In the genomic region with DNA sequence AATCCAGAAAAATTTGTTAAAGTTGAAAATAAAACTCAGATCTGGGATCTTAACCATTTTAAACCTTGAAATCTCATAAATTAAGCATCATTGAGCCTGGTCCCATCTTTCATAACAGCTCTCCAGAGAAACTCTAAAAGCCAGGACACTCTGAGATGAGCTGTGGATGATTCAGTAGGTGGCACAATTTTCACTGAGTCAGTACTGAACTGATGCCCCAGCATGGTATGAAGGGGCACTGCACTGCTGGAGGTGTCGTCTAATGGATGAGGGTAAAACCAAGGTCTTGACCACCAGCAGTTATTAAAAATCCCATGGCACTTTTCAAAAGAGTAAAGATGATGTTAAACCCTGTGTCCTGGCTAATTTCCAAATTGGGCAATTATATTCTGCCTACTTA, we compare ENCODE assay signal across 27 cellular contexts.
DNase-seq lines count a peak whose midpoint lies in the region; ATAC-seq and TF ChIP-seq lines count a peak whose summit lies in the region.
"Had no signal": no experiment of that assay in that cellular context is flagged by ENCODE, and none has a peak within 500 bp of the region (broad histone marks: within the 10 kb centered on the region; RNA-seq: fewer than 3 reads in every experiment).

No MANE protein-coding gene starts in this region.

- H3K36me3 ChIP-seq in HEK293 (ENCODE audit: control insufficient read depth in 2 of 2, insufficient read depth in 1 of 2, low read length in 2 of 2), result no peaks in the 10 kb centered on the region
- H3K36me3 ChIP-seq in mammary epithelial cell (ENCODE audit: insufficient read depth, low read length), result no peaks in the 10 kb centered on the region
- H3K36me3 ChIP-seq in osteoblast (ENCODE audit: insufficient read depth, low read length), result no peaks in the 10 kb centered on the region
- H3K36me3 ChIP-seq: pancreas, spleen had no signal

- H3K27me3 Mint-ChIP-seq in activated T-cell treated with anti-CD3 and anti-CD28 coated beads, Interleukin-2, amount 50 U/mL, for 4 hours (ENCODE audit: low read depth), result no peaks in the 10 kb centered on the region
- H3K27me3 Mint-ChIP-seq: activated CD4-positive, alpha-beta T cell treated with anti-CD3 and anti-CD28 coated beads, Interleukin-2, amount 10 ng/mL, durations not matched to agents 7 days and 5 days; activated CD8-positive, alpha-beta memory T cell treated with anti-CD3 and anti-CD28 coated beads, Interleukin-2, amount 10 ng/mL, durations not matched to agents 7 days and 5 days; brain; type B pancreatic cell had no signal

- no peak overlapping the region for H3K27ac ChIP-seq in HEK293 (ENCODE audit: extremely low read depth, low read depth, low read length)
- no peak overlapping the region for H3K27ac ChIP-seq in mammary epithelial cell (ENCODE audit: insufficient read depth, low read depth, low read length)
- no peak overlapping the region for H3K27ac ChIP-seq in osteoblast (ENCODE audit: low read depth, low read length)
- H3K27ac ChIP-seq: pancreas, spleen had no signal

- CTCF ChIA-PET in HEK293 (lab: Yijun Ruan, JAX), result no interaction called here
- CTCF ChIA-PET in mammary epithelial cell (lab: Charles Lee; ENCODE audit: low non-redundant PET), result no interaction called here

- H3K9me3 ChIP-seq in HEK293 (ENCODE audit: control insufficient read depth, insufficient read depth, low read depth, low read length) (no peaks in the 10 kb centered on the region), mammary epithelial cell (replicated peaks; ENCODE audit: insufficient read depth, low read length) (no peaks in the 10 kb centered on the region), osteoblast (ENCODE audit: low read depth, low read length) (no peaks in the 10 kb centered on the region)
- H3K9me3 ChIP-seq: Caco-2, pancreas, spleen had no signal

- H4K20me1 ChIP-seq in mammary epithelial cell (ENCODE audit: insufficient read depth, low read length), result no peaks in the 10 kb centered on the region
- H4K20me1 ChIP-seq in osteoblast (ENCODE audit: insufficient read depth, low read length), result no peaks in the 10 kb centered on the region

- H3K36me3 Mint-ChIP-seq in activated T-cell treated with anti-CD3 and anti-CD28 coated beads, Interleukin-2, amount 50 U/mL, for 4 hours (ENCODE audit: insufficient read depth), result no peaks in the 10 kb centered on the region
- H3K36me3 Mint-ChIP-seq: activated CD8-positive, alpha-beta memory T cell treated with anti-CD3 and anti-CD28 coated beads, Interleukin-2, amount 10 ng/mL, durations not matched to agents 7 days and 5 days; brain; type B pancreatic cell had no signal

- DNase-seq in RKO (ENCODE audit: low spot score) (peak; percentile 11), mammary epithelial cell (peak; percentile 21), osteoblast (ENCODE audit: insufficient read length, low spot score, missing footprints) (no peak)
- DNase-seq in activated T-cell treated with anti-CD3 and anti-CD28 coated beads, Interleukin-2, amount 50 U/mL, for 4 hours, result no peak
- DNase-seq: activated CD4-positive, alpha-beta T cell treated with anti-CD3 and anti-CD28 coated beads, Interleukin-2, amount 10 ng/mL, durations not matched to agents 7 days and 5 days; activated CD8-positive, alpha-beta memory T cell treated with anti-CD3 and anti-CD28 coated beads, Interleukin-2, amount 10 ng/mL, durations not matched to agents 7 days and 5 days; activated naive CD4-positive, alpha-beta T cell treated with Interleukin-2 at 50 U/mL for 16 hours; activated T-cell treated with anti-CD3 and anti-CD28 coated beads, Interleukin-2, amount 50 U/mL, for 72 hours; C1 segment of cervical spinal cord; Caco-2; foreskin fibroblast; GOT3; left cardiac atrium; MM.1S; NCI-H1417; NCI-H2081; NCI-H345; NCI-H748 treated with DMSO at 0.1 percent for 48 hours; pancreas; right cardiac atrium; spleen; stimulated activated CD4-positive, alpha-beta T cell treated with anti-CD3 and anti-CD28 coated beads, Interleukin-2, amount 100 ng/mL, for 48 hours had no signal

- POLR2A ChIA-PET in HEK293 (lab: Yijun Ruan, JAX), result no interaction called here

- TF ChIP-seq CTCF in HEK293 (tag by site-specific recombination; IDR thresholded peaks at IDR 0.05) (0 out of 2 replicates have a peak, but pooled peaks have one; percentile 10), mammary epithelial cell (conservative IDR thresholded peaks at IDR 0.05 in 1 of 2, IDR thresholded peaks at IDR 0.05 in 1 of 2; ENCODE audit: extremely low read depth in 1 of 2, insufficient read depth in 1 of 2, low read depth in 1 of 2, low read length in 2 of 2) (peak; percentile 5 to 37), osteoblast (IDR thresholded peaks at IDR 0.05; ENCODE audit: extremely low read depth, low read depth, low read length) (peak; percentile 18)

- no peak overlapping the region for H2AFZ ChIP-seq in mammary epithelial cell (ENCODE audit: low read depth, low read length)
- no peak overlapping the region for H2AFZ ChIP-seq in osteoblast (ENCODE audit: low read length)

- peaks cover 3% of the 10 kb centered on the region for H3K9me3 Mint-ChIP-seq in activated T-cell treated with anti-CD3 and anti-CD28 coated beads, Interleukin-2, amount 50 U/mL, for 4 hours
- H3K9me3 Mint-ChIP-seq: brain, type B pancreatic cell had no signal

- in situ Hi-C loops in mammary epithelial cell (cut with MboI; ENCODE audit: low sequenced_read_pairs in 2 of 2), result no loop called here

- H3K4me1 ChIP-seq in HEK293 (ENCODE audit: control insufficient read depth, insufficient read depth, low read length) (0 out of 2 replicates have a peak, but pooled peaks cover 2% of the 10 kb centered on the region), mammary epithelial cell (ENCODE audit: insufficient read depth, low read length) (no peaks in the 10 kb centered on the region), osteoblast (ENCODE audit: insufficient read depth, low read length) (no peaks in the 10 kb centered on the region)
- H3K4me1 ChIP-seq: Caco-2, pancreas, spleen had no signal

- dilution Hi-C loops in mammary epithelial cell (cut with HindIII; ENCODE audit: low sequenced_read_pairs), result no loop called here

- no peaks in the 10 kb centered on the region for H3K27me3 ChIP-seq in mammary epithelial cell (ENCODE audit: insufficient read depth, low read length)
- H3K27me3 ChIP-seq in osteoblast (ENCODE audit: insufficient read depth, low read length), result no peaks in the 10 kb centered on the region
- H3K27me3 ChIP-seq: pancreas, spleen had no signal

- H3K4me3 ChIP-seq in HEK293 (ENCODE audit: low read depth, low read length) (no peak overlapping the region), mammary epithelial cell (replicated peaks in 1 of 3; ENCODE audit: insufficient read depth in 1 of 3, low read depth in 2 of 3, low read length in 3 of 3) (no peak overlapping the region), osteoblast (ENCODE audit: insufficient read depth, low read length) (no peak overlapping the region)
- H3K4me3 ChIP-seq: pancreas, spleen had no signal

- ATAC-seq in GM18861 (IDR thresholded peaks at IDR 0.05; ENCODE audit: unreplicated experiment) (no peak), GM19395 (IDR thresholded peaks at IDR 0.05; ENCODE audit: unreplicated experiment) (no peak)
- ATAC-seq in activated T-cell treated with anti-CD3 and anti-CD28 coated beads, Interleukin-2, amount 50 U/mL, for 4 hours, result no peak
- ATAC-seq: activated CD8-positive, alpha-beta memory T cell treated with anti-CD3 and anti-CD28 coated beads, Interleukin-2, amount 10 ng/mL, durations not matched to agents 7 days and 5 days; activated T-cell treated with anti-CD3 and anti-CD28 coated beads, Interleukin-2, amount 50 U/mL, for 72 hours; pancreas; right cardiac atrium had no signal

- H3K79me2 ChIP-seq in mammary epithelial cell (ENCODE audit: insufficient read depth, low read length) (no peaks in the 10 kb centered on the region), osteoblast (ENCODE audit: insufficient read depth, low read length) (no peaks in the 10 kb centered on the region)

- intact Hi-C loops in mammary epithelial cell (cut with micrococcal nuclease), result no loop called here

- no peak overlapping the region for H3K4me2 ChIP-seq in mammary epithelial cell (ENCODE audit: insufficient read depth, low read depth, low read length)
- H3K4me2 ChIP-seq in osteoblast (ENCODE audit: insufficient read depth, low read length), result no peak overlapping the region

- no peaks in the 10 kb centered on the region for H3K4me1 Mint-ChIP-seq in activated T-cell treated with anti-CD3 and anti-CD28 coated beads, Interleukin-2, amount 50 U/mL, for 4 hours (ENCODE audit: low read depth)
- H3K4me1 Mint-ChIP-seq: activated CD4-positive, alpha-beta T cell treated with anti-CD3 and anti-CD28 coated beads, Interleukin-2, amount 10 ng/mL, durations not matched to agents 7 days and 5 days; activated CD8-positive, alpha-beta memory T cell treated with anti-CD3 and anti-CD28 coated beads, Interleukin-2, amount 10 ng/mL, durations not matched to agents 7 days and 5 days; brain had no signal

- 82% methylated on average over 1 of the region's 1 CpG for WGBS in mammary epithelial cell (ENCODE audit: low coverage, missing lambda C conversion rate)

- no TSS peak for BruUV-seq in mammary epithelial cell (replicated peaks; lab: Mats Ljungman, UMichigan)

- H3K9ac ChIP-seq in mammary epithelial cell (ENCODE audit: insufficient read depth, low read length), result no peak overlapping the region

- H3K4me3 Mint-ChIP-seq in activated T-cell treated with anti-CD3 and anti-CD28 coated beads, Interleukin-2, amount 50 U/mL, for 4 hours, result no peak overlapping the region
- H3K4me3 Mint-ChIP-seq: activated CD4-positive, alpha-beta T cell treated with anti-CD3 and anti-CD28 coated beads, Interleukin-2, amount 10 ng/mL, durations not matched to agents 7 days and 5 days; activated CD8-positive, alpha-beta memory T cell treated with anti-CD3 and anti-CD28 coated beads, Interleukin-2, amount 10 ng/mL, durations not matched to agents 7 days and 5 days; activated T-cell treated with anti-CD3 and anti-CD28 coated beads, Interleukin-2, amount 50 U/mL, for 72 hours; brain; type B pancreatic cell had no signal

TF ChIP-seq in HEK293, 187 proteins besides CTCF, POLR2A, EP300 and RAD21:
- no peak for TF ChIP-seq ZNF600 (tag by site-specific recombination; IDR thresholded peaks at IDR 0.05)
- no peak for TF ChIP-seq ZNF558 (tag by site-specific recombination; IDR thresholded peaks at IDR 0.05)
- no peak for TF ChIP-seq ZNF514 (tag by site-specific recombination; IDR thresholded peaks at IDR 0.05)

Comparison
In these comparisons a context has a peak if more than half of its experiments do, and no peak if none do; other contexts are left out.
1. DNase-seq: peak in RKO (single experiment) and mammary epithelial cell (single experiment); none in osteoblast (single experiment) and activated T-cell treated with anti-CD3 and anti-CD28 coated beads, Interleukin-2, amount 50 U/mL, for 4 hours (single experiment).
2. Peak in every context shown above with its lines, with median percentiles within 50 percentile points of each other: CTCF ChIP-seq.